In genomic region chr13:113083402-113084061, GRCh38 we compare ENCODE assay signal across 12 cellular contexts. TPM values are rescaled to one million over a fixed set of nuclear protein-coding genes. Genes with fewer than 3 reads are reported as not detected.
DNase-seq lines count a peak whose midpoint lies in the region; ATAC-seq and TF ChIP-seq lines count a peak whose summit lies in the region.
"Had no signal": no experiment of that assay in that cellular context is flagged by ENCODE, and none has a peak within 500 bp of the region (broad histone marks: within the 10 kb centered on the region; RNA-seq: fewer than 3 reads in every experiment).

No MANE protein-coding gene starts in this region.

- H3K4me1 ChIP-seq in left ventricle myocardium inferior = peaks cover 21% of the 10 kb centered on the region

- no peak for TF ChIP-seq CTCF in left ventricle myocardium inferior (IDR thresholded peaks at IDR 0.05; ENCODE audit: borderline replicate concordance)

- H3K9me3 ChIP-seq in left ventricle myocardium inferior (replicated peaks) = no peaks in the 10 kb centered on the region
- H3K9me3 ChIP-seq: thoracic aorta had no signal

- H3K27me3 ChIP-seq in left ventricle myocardium inferior (ENCODE audit: low read depth) = no peaks in the 10 kb centered on the region

- intact Hi-C loops in left ventricle myocardium inferior (cut with micrococcal nuclease) = no loop called here

- DNase-seq in NCI-H1092 treated with DMSO at 0.1 percent for 48 hours (lab: John Stamatoyannopoulos, UW) = peak; percentile 76
- peak in 43 of 56 donors; percentile 17 to 89 (median 63) for DNase-seq in amygdala (lab: John Stamatoyannopoulos, UW)
- peak; percentile 76 for DNase-seq in left ventricle myocardium inferior
- peak; percentile 86 for DNase-seq in superior temporal gyrus (ENCODE audit: extremely low spot score)
- DNase-seq in AML-193 (lab: John Stamatoyannopoulos, UW) = no peak
- DNase-seq in effector CD4-positive, alpha-beta T cell = no peak
- no peak for DNase-seq in SIG-M5 (lab: John Stamatoyannopoulos, UW)
- DNase-seq: NCI-H510A, T1000 had no signal

- no peak overlapping the region for H3K4me3 ChIP-seq in left ventricle myocardium inferior
- H3K4me3 ChIP-seq: thoracic aorta had no signal

- ATAC-seq in HG03378 (IDR thresholded peaks at IDR 0.05; ENCODE audit: unreplicated experiment) = no peak

- H3K27ac ChIP-seq in left ventricle myocardium inferior (replicated peaks) = peak overlapping the region; percentile 54
- H3K27ac ChIP-seq: thoracic aorta had no signal

- peaks cover 63% of the 10 kb centered on the region for H3K36me3 ChIP-seq in left ventricle myocardium inferior

RNA-seq across cellular contexts. Expression of gene F7, which starts 22.1 kb away (rescaled TPM):
- not detected for total RNA-seq in left ventricle myocardium inferior
- total RNA-seq: lung microvascular endothelial cell, thoracic aorta had no signal

RNA-seq across cellular contexts. Expression of gene F10, which starts 39.1 kb away (rescaled TPM):
- 3.5 TPM for total RNA-seq in left ventricle myocardium inferior

Comparison
In these comparisons a context has a peak if more than half of its experiments do, and no peak if none do; other contexts are left out.
1. DNase-seq: peak in NCI-H1092 treated with DMSO at 0.1 percent for 48 hours (single experiment), amygdala (43 of 56), left ventricle myocardium inferior (single experiment) and superior temporal gyrus (single experiment); none in AML-193 (0 of 2), effector CD4-positive, alpha-beta T cell (single experiment) and SIG-M5 (single experiment).